ENCODE assay signal across 17 cellular contexts in genomic region chr4:152281211-152281610, GRCh38.
DNase-seq lines count a peak whose midpoint lies in the region; ATAC-seq lines count a peak whose summit lies in the region.
"Had no signal": no experiment of that assay in that cellular context is flagged by ENCODE, and none has a peak within 500 bp of the region (broad histone marks: within the 10 kb centered on the region; RNA-seq: fewer than 3 reads in every experiment).

No MANE protein-coding gene starts in this region.

- H3K4me1 Mint-ChIP-seq in CD4-positive, alpha-beta memory T cell = peaks cover 19 to 35% (median 26%) of the 10 kb centered on the region in 4 donors
- H3K4me1 Mint-ChIP-seq in T-helper 17 cell = peaks cover 18% of the 10 kb centered on the region
- peaks cover 13% of the 10 kb centered on the region for H3K4me1 Mint-ChIP-seq in central memory CD8-positive, alpha-beta T cell
- peaks cover 7% of the 10 kb centered on the region for H3K4me1 Mint-ChIP-seq in activated CD8-positive, alpha-beta T cell treated with anti-CD3 and anti-CD28 coated beads, Interleukin-2, amount 10 ng/mL, durations not matched to agents 7 days and 5 days (ENCODE audit: low read depth)
- H3K4me1 Mint-ChIP-seq: B cell had no signal

- peak overlapping the region in 7 of 8 donors; percentile 13 to 81 (median 72) for H3K4me3 Mint-ChIP-seq in CD4-positive, alpha-beta memory T cell
- H3K4me3 Mint-ChIP-seq in T-helper 17 cell = peak overlapping the region; percentile 77
- no peak overlapping the region for H3K4me3 Mint-ChIP-seq in central memory CD8-positive, alpha-beta T cell
- H3K4me3 Mint-ChIP-seq in activated CD8-positive, alpha-beta T cell treated with anti-CD3 and anti-CD28 coated beads, Interleukin-2, amount 10 ng/mL, durations not matched to agents 7 days and 5 days = no peak overlapping the region
- H3K4me3 Mint-ChIP-seq: B cell had no signal

- H3K36me3 Mint-ChIP-seq in CD4-positive, alpha-beta memory T cell = peaks cover 0 to 3% of the 10 kb centered on the region in 2 donors
- peaks cover 2% of the 10 kb centered on the region for H3K36me3 Mint-ChIP-seq in T-helper 17 cell (ENCODE audit: low read depth)
- H3K36me3 Mint-ChIP-seq in central memory CD8-positive, alpha-beta T cell (ENCODE audit: insufficient read depth) = peaks cover 2% of the 10 kb centered on the region
- H3K36me3 Mint-ChIP-seq in activated CD8-positive, alpha-beta T cell treated with anti-CD3 and anti-CD28 coated beads, Interleukin-2, amount 10 ng/mL, durations not matched to agents 7 days and 5 days (ENCODE audit: low read depth) = no peaks in the 10 kb centered on the region

- peaks cover 18% of the 10 kb centered on the region for H3K4me1 ChIP-seq in CD4-positive, alpha-beta memory T cell (ENCODE audit: insufficient read depth, low read length)

- no peaks in the 10 kb centered on the region for H3K36me3 ChIP-seq in CD4-positive, alpha-beta memory T cell (ENCODE audit: insufficient read depth, low read length)

- POLR2A ChIA-PET in CD4-positive, alpha-beta memory T cell (lab: Charles Lee; ENCODE audit: partially characterized antibody) = interaction anchor here (1.2 to 2.8 kb wide), 6 partner anchors 11 to 182 kb away, joined by 3 to 8 read pairs (median 6); no protein-coding TSS in a partner anchor
- POLR2A ChIA-PET in activated CD8-positive, alpha-beta T cell treated with anti-CD3 and anti-CD28 coated beads, Interleukin-2, amount 10 ng/mL, durations not matched to agents 7 days and 5 days (lab: Charles Lee) = no interaction called here

- H3K27me3 ChIP-seq in CD4-positive, alpha-beta memory T cell (ENCODE audit: insufficient read depth, low read length) = no peaks in the 10 kb centered on the region

- no peaks in the 10 kb centered on the region for H3K9me3 ChIP-seq in CD4-positive, alpha-beta memory T cell (ENCODE audit: control insufficient read depth in 1 of 2, low read length in 2 of 2)
- H3K9me3 ChIP-seq in T-helper 17 cell (ENCODE audit: control insufficient read depth, low read length, poor library complexity, severe bottlenecking) = no peaks in the 10 kb centered on the region

- CTCF ChIA-PET in CD4-positive, alpha-beta memory T cell (lab: Charles Lee; ENCODE audit: partially characterized antibody) = interaction anchor here (1.3 kb wide), 1 partner anchor 479 kb away, joined by 3 read pairs; no protein-coding TSS in a partner anchor
- CTCF ChIA-PET in activated CD8-positive, alpha-beta T cell treated with anti-CD3 and anti-CD28 coated beads, Interleukin-2, amount 10 ng/mL, durations not matched to agents 7 days and 5 days (lab: Charles Lee) = no interaction called here

- no peaks in the 10 kb centered on the region for H3K27me3 Mint-ChIP-seq in CD4-positive, alpha-beta memory T cell
- no peaks in the 10 kb centered on the region for H3K27me3 Mint-ChIP-seq in T-helper 17 cell
- H3K27me3 Mint-ChIP-seq in central memory CD8-positive, alpha-beta T cell = no peaks in the 10 kb centered on the region
- H3K27me3 Mint-ChIP-seq in activated CD8-positive, alpha-beta T cell treated with anti-CD3 and anti-CD28 coated beads, Interleukin-2, amount 10 ng/mL, durations not matched to agents 7 days and 5 days (ENCODE audit: low read depth) = no peaks in the 10 kb centered on the region
- H3K27me3 Mint-ChIP-seq: CD8-positive, alpha-beta memory T cell had no signal

- peaks cover 0 to 1% (median 0%) of the 10 kb centered on the region in 8 donors for H3K9me3 Mint-ChIP-seq in CD4-positive, alpha-beta memory T cell
- no peaks in the 10 kb centered on the region for H3K9me3 Mint-ChIP-seq in central memory CD8-positive, alpha-beta T cell
- no peaks in the 10 kb centered on the region for H3K9me3 Mint-ChIP-seq in activated CD8-positive, alpha-beta T cell treated with anti-CD3 and anti-CD28 coated beads, Interleukin-2, amount 10 ng/mL, durations not matched to agents 7 days and 5 days (ENCODE audit: insufficient read depth)
- H3K9me3 Mint-ChIP-seq: CD8-positive, alpha-beta memory T cell had no signal

- no peak overlapping the region for H3K4me3 ChIP-seq in CD4-positive, alpha-beta memory T cell (ENCODE audit: low read length in 2 of 2)
- H3K4me3 ChIP-seq: GM12878 had no signal

- peak overlapping the region; percentile 60 to 97 (median 88) for H3K27ac Mint-ChIP-seq in CD4-positive, alpha-beta memory T cell
- peak overlapping the region; percentile 87 for H3K27ac Mint-ChIP-seq in T-helper 17 cell
- peak overlapping the region; percentile 70 for H3K27ac Mint-ChIP-seq in central memory CD8-positive, alpha-beta T cell (ENCODE audit: low read depth)
- H3K27ac Mint-ChIP-seq in activated CD8-positive, alpha-beta T cell treated with anti-CD3 and anti-CD28 coated beads, Interleukin-2, amount 10 ng/mL, durations not matched to agents 7 days and 5 days = no peak overlapping the region
- H3K27ac Mint-ChIP-seq: B cell had no signal

- DNase-seq in CD4-positive, alpha-beta memory T cell = no peak
- DNase-seq in T-helper 17 cell = no peak
- DNase-seq in central memory CD8-positive, alpha-beta T cell (ENCODE audit: low spot score in 2 of 2) = no peak
- DNase-seq in renal cortical epithelial cell (ENCODE audit: low read depth) = peak; percentile 59
- DNase-seq in D341Med (ENCODE audit: low spot score) = no peak
- no peak for DNase-seq in anterior cingulate cortex (lab: John Stamatoyannopoulos, UW)
- DNase-seq in activated CD8-positive, alpha-beta T cell treated with anti-CD3 and anti-CD28 coated beads, Interleukin-2, amount 10 ng/mL, durations not matched to agents 7 days and 5 days = no peak
- DNase-seq: CD8-positive, alpha-beta memory T cell; GDM1; GOT3; NCI-H1417 treated with DMSO at 0.1 percent for 48 hours; NCI-H1930; OCI-M1; RPMI8226; SIG-M5 had no signal

- intact Hi-C loops in CD4-positive, alpha-beta memory T cell (cut with micrococcal nuclease) = no loop called here

- ATAC-seq in T-helper 17 cell = no peak
- no peak for ATAC-seq in central memory CD8-positive, alpha-beta T cell (replicated peaks; ENCODE audit: extremely low read depth, poor library complexity, severe bottlenecking)
- ATAC-seq in activated CD8-positive, alpha-beta T cell treated with anti-CD3 and anti-CD28 coated beads, Interleukin-2, amount 10 ng/mL, durations not matched to agents 7 days and 5 days = no peak
- ATAC-seq: GM12878 had no signal

- H3K27ac ChIP-seq in CD4-positive, alpha-beta memory T cell (ENCODE audit: low read depth, low read length) = no peak overlapping the region

Comparison
In these comparisons a context has a peak if more than half of its experiments do, and no peak if none do; other contexts are left out.
1. H3K4me3 Mint-ChIP-seq: peak in CD4-positive, alpha-beta memory T cell (7 of 8) and T-helper 17 cell (single experiment); none in central memory CD8-positive, alpha-beta T cell (single experiment) and activated CD8-positive, alpha-beta T cell treated with anti-CD3 and anti-CD28 coated beads, Interleukin-2, amount 10 ng/mL, durations not matched to agents 7 days and 5 days (single experiment).